In genomic region chr7:98250789-98251188, GRCh38 we compare ENCODE assay signal across 8 cellular contexts. TPM values are rescaled to one million over a fixed set of nuclear protein-coding genes. Genes with fewer than 3 reads are reported as not detected.
A peak's percentile ranks its signal among the peaks of the same experiment; 100 is the strongest.
DNase-seq lines count a peak whose midpoint lies in the region; ATAC-seq and TF ChIP-seq lines count a peak whose summit lies in the region.

No MANE protein-coding gene starts in this region.

- peak; percentile 26 for DNase-seq in DMS53 treated with DMSO at 0.1 percent for 48 hours (lab: John Stamatoyannopoulos, UW; ENCODE audit: unreplicated experiment)
- peak; percentile 81 for DNase-seq in NAMALWA (ENCODE audit: low spot score)
- peak; percentile 24 for DNase-seq in activated effector memory CD4-positive, alpha-beta T cell treated with Interleukin-2 at 50 U/mL for 16 hours
- peak; percentile 30 to 59 for DNase-seq in lung microvascular endothelial cell (ENCODE audit: low read depth in 2 of 2)
- no peak for DNase-seq in NCI-H1092 (lab: John Stamatoyannopoulos, UW)
- DNase-seq in ascending aorta (ENCODE audit: low spot score in 2 of 2) = no peak

- H3K27ac ChIP-seq in thymus (ENCODE audit: low read depth) = peak overlapping the region; percentile 89
- H3K27ac ChIP-seq in ascending aorta = peak overlapping the region in 1 of 2 donors; percentile 17

- no peaks in the 10 kb centered on the region for H3K27me3 ChIP-seq in thymus (ENCODE audit: control insufficient read depth, insufficient read depth)
- H3K27me3 ChIP-seq in ascending aorta = no peaks in the 10 kb centered on the region

- no peak for ATAC-seq in GM19023 (IDR thresholded peaks at IDR 0.05; ENCODE audit: unreplicated experiment)

- intact Hi-C loops in ascending aorta (cut with DNase I) = loop anchor here (5.0 kb wide), 1 partner anchor 63 kb away; no protein-coding TSS in a partner anchor

- H3K4me1 ChIP-seq in thymus (ENCODE audit: control insufficient read depth, insufficient read depth, low read length) (peaks cover 18% of the 10 kb centered on the region), ascending aorta (peaks cover 6 to 18% of the 10 kb centered on the region in 2 donors)

- H3K4me3 ChIP-seq in thymus (ENCODE audit: low read length) = peak overlapping the region; percentile 77
- peak overlapping the region in 1 of 2 donors; percentile 80 for H3K4me3 ChIP-seq in ascending aorta

- 37% methylated on average over 3 of the region's 3 CpGs for WGBS in thymus

- H3K9me3 ChIP-seq in thymus (ENCODE audit: control insufficient read depth) (no peaks in the 10 kb centered on the region), ascending aorta (no peaks in the 10 kb centered on the region)

- H3K36me3 ChIP-seq in thymus (ENCODE audit: control insufficient read depth, insufficient read depth) (peaks cover 11% of the 10 kb centered on the region), ascending aorta (peaks cover 0 to 4% of the 10 kb centered on the region in 2 donors)

- no peak for TF ChIP-seq CTCF in ascending aorta (IDR thresholded peaks at IDR 0.05)

RNA-seq across cellular contexts. Expression of gene TECPR1, which starts 1.2 kb away (rescaled TPM):
- total RNA-seq in lung microvascular endothelial cell = 55.4 and 64.7 TPM in 2 replicates
- 30.0 TPM for polyA plus RNA-seq in thymus
- 28.1 TPM for total RNA-seq in ascending aorta

RNA-seq across cellular contexts. Expression of gene BRI3, which starts 30.7 kb away (rescaled TPM):
- 47.5 and 68.5 TPM in 2 replicates for total RNA-seq in lung microvascular endothelial cell
- polyA plus RNA-seq in thymus = 222 TPM
- total RNA-seq in ascending aorta = 61.6 TPM

RNA-seq across cellular contexts. Expression of gene BHLHA15, which starts 39.5 kb away (rescaled TPM):
- total RNA-seq in lung microvascular endothelial cell (0.20 and 0.44 TPM in 2 replicates), ascending aorta (not detected)
- polyA plus RNA-seq in thymus = 0.07 TPM

Comparison
In these comparisons a context has a peak if more than half of its experiments do, and no peak if none do; other contexts are left out.
1. DNase-seq: peak in DMS53 treated with DMSO at 0.1 percent for 48 hours (single experiment), NAMALWA (single experiment), activated effector memory CD4-positive, alpha-beta T cell treated with Interleukin-2 at 50 U/mL for 16 hours (single experiment) and lung microvascular endothelial cell (2 of 2); none in NCI-H1092 (single experiment) and ascending aorta (0 of 2).